In the genomic region with DNA sequence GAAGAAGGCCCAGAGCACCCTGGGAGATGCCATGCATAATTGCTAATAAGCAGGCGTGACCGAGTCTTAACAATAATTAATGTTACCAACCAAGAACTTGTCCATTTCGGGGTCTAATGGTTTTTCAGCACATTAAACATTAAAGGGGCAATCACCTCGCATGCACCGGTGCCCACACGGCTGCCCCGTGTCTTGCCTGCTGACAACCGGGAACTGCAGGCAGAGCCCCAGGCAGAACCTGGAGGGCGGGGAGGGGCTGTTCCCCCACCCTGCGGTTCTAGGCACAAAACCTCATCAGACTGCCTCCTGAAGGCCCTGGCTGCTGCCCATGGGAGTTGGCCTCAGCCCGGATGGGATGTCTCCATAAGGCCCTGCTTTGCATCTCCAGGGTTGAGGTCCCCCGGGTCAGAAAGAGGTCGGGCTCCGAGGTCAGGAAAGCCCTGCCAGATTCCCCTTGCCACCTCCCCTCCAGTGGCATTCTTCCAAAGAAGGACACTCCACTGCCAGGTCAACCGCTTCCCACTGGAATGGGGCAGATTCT, we compare ENCODE assay signal across 25 cellular contexts.
DNase-seq lines count a peak whose midpoint lies in the region; ATAC-seq and TF ChIP-seq lines count a peak whose summit lies in the region.
"Had no signal": no experiment of that assay in that cellular context is flagged by ENCODE, and none has a peak within 500 bp of the region (broad histone marks: within the 10 kb centered on the region; RNA-seq: fewer than 3 reads in every experiment).

No MANE protein-coding gene starts in this region.

- H3K9me2 ChIP-seq in SK-N-SH: no peaks in the 10 kb centered on the region

- no peak for TF ChIP-seq CTCF in SK-N-SH (IDR thresholded peaks at IDR 0.05)

- H3K27ac ChIP-seq in SK-N-SH (ENCODE audit: low read depth in 2 of 2, low read length in 1 of 2): no peak overlapping the region
- H3K27ac ChIP-seq: 22Rv1, C4-2B, HL-60, KMS-11 had no signal

- CTCF ChIA-PET in activated CD8-positive, alpha-beta memory T cell treated with anti-CD3 and anti-CD28 coated beads, Interleukin-2, amount 10 ng/mL, durations not matched to agents 7 days and 5 days (lab: Charles Lee): no interaction called here
- CTCF ChIA-PET in SK-N-SH (lab: Yijun Ruan, JAX): interaction anchor here (1.1 kb wide), 1 partner anchor 38 kb away, joined by 5 read pairs; no protein-coding TSS in a partner anchor

- ATAC-seq in activated CD8-positive, alpha-beta memory T cell treated with anti-CD3 and anti-CD28 coated beads, Interleukin-2, amount 10 ng/mL, durations not matched to agents 7 days and 5 days: no peak
- no peak for ATAC-seq in GM18867 (IDR thresholded peaks at IDR 0.05; ENCODE audit: unreplicated experiment)
- ATAC-seq: CD8-positive, alpha-beta T cell had no signal

- POLR2A ChIA-PET in SK-N-SH (lab: Yijun Ruan, JAX): no interaction called here

- intact Hi-C loops in posterior vena cava (cut with DNase I): no loop called here

- H3K9me3 Mint-ChIP-seq in activated CD8-positive, alpha-beta memory T cell treated with anti-CD3 and anti-CD28 coated beads, Interleukin-2, amount 10 ng/mL, durations not matched to agents 7 days and 5 days (ENCODE audit: low read depth): no peaks in the 10 kb centered on the region
- H3K9me3 Mint-ChIP-seq: CD8-positive, alpha-beta T cell had no signal

- H3K79me2 ChIP-seq in SK-N-SH (ENCODE audit: insufficient read depth): no peaks in the 10 kb centered on the region

- no peak for TF ChIP-seq RAD21 in SK-N-SH (IDR thresholded peaks at IDR 0.05; ENCODE audit: low read length)

- no peaks in the 10 kb centered on the region for H4K20me1 ChIP-seq in SK-N-SH (ENCODE audit: insufficient read depth)

- no peaks in the 10 kb centered on the region for H3F3A ChIP-seq in SK-N-SH (replicated peaks; ENCODE audit: insufficient read depth)

- no peak overlapping the region for H3K4me3 ChIP-seq in SK-N-SH (ENCODE audit: low read depth in 2 of 2, low read length in 1 of 2)

- no peak overlapping the region for H3K27ac Mint-ChIP-seq in activated CD8-positive, alpha-beta memory T cell treated with anti-CD3 and anti-CD28 coated beads, Interleukin-2, amount 10 ng/mL, durations not matched to agents 7 days and 5 days
- H3K27ac Mint-ChIP-seq: B cell; CD8-positive, alpha-beta T cell; IgD-negative memory B cell had no signal

- H3K27me3 Mint-ChIP-seq in activated CD8-positive, alpha-beta memory T cell treated with anti-CD3 and anti-CD28 coated beads, Interleukin-2, amount 10 ng/mL, durations not matched to agents 7 days and 5 days: peaks cover 5% of the 10 kb centered on the region

- no peak overlapping the region for H3K4me2 ChIP-seq in SK-N-SH
- H3K4me2 ChIP-seq: KMS-11 had no signal

- no peak overlapping the region for H2AFZ ChIP-seq in SK-N-SH (ENCODE audit: low read depth)

- no peaks in the 10 kb centered on the region for H3K36me3 ChIP-seq in SK-N-SH (replicated peaks in 1 of 2; ENCODE audit: control insufficient read depth in 1 of 2, insufficient read depth in 2 of 2, low read length in 1 of 2)

- no peaks in the 10 kb centered on the region for H3K4me1 Mint-ChIP-seq in activated CD8-positive, alpha-beta memory T cell treated with anti-CD3 and anti-CD28 coated beads, Interleukin-2, amount 10 ng/mL, durations not matched to agents 7 days and 5 days
- H3K4me1 Mint-ChIP-seq: B cell had no signal

- H3K9me3 ChIP-seq in SK-N-SH: no peaks in the 10 kb centered on the region

- no peak for TF ChIP-seq EP300 in SK-N-SH (IDR thresholded peaks at IDR 0.05; ENCODE audit: borderline replicate concordance in 1 of 2, low read depth in 1 of 2, low read length in 1 of 2)

- no peak overlapping the region for H3K9ac ChIP-seq in SK-N-SH
- H3K9ac ChIP-seq: KMS-11 had no signal

- peak; percentile 18 for DNase-seq in activated CD8-positive, alpha-beta memory T cell treated with anti-CD3 and anti-CD28 coated beads, Interleukin-2, amount 50 U/mL, for 48 hours
- no peak for DNase-seq in activated CD8-positive, alpha-beta memory T cell treated with anti-CD3 and anti-CD28 coated beads, Interleukin-2, amount 10 ng/mL, durations not matched to agents 7 days and 5 days
- DNase-seq in islet precursor cell: peak; percentile 29
- DNase-seq in posterior vena cava (ENCODE audit: low spot score): peak; percentile 78
- DNase-seq in ureter (ENCODE audit: low spot score): peak; percentile 24
- DNase-seq in activated CD4-positive, CD25-positive, alpha-beta regulatory T cell (lab: John Stamatoyannopoulos, UW): no peak
- DNase-seq in SK-N-SH: no peak
- DNase-seq: Calu3; CD8-positive, alpha-beta T cell; NCI-H1092; NCI-H1417 treated with DMSO at 0.1 percent for 48 hours; NCI-H1694 treated with DMSO at 0.1 percent for 48 hours; NCI-H2081 treated with DMSO at 0.1 percent for 48 hours; NCI-H2171; NCI-H345; NCI-H510A treated with DMSO at 0.1 percent for 48 hours; NCI-H774; SIG-M5 had no signal

- H3K27me3 ChIP-seq in SK-N-SH (ENCODE audit: insufficient read depth): no peaks in the 10 kb centered on the region

- peaks cover 8 to 30% of the 10 kb centered on the region in 2 experiments; a peak in 2 of 4 replicates for H3K4me1 ChIP-seq in SK-N-SH (ENCODE audit: control insufficient read depth in 1 of 2, insufficient read depth in 2 of 2, low read depth in 1 of 2, low read length in 1 of 2)

- 64% methylated on average over 14 of the region's 15 CpGs for WGBS in SK-N-SH (ENCODE audit: low lambda C conversion rate)

- H3K4me3 Mint-ChIP-seq in activated CD8-positive, alpha-beta memory T cell treated with anti-CD3 and anti-CD28 coated beads, Interleukin-2, amount 10 ng/mL, durations not matched to agents 7 days and 5 days: no peak overlapping the region
- H3K4me3 Mint-ChIP-seq: B cell; CD8-positive, alpha-beta T cell had no signal

- H3K36me3 Mint-ChIP-seq in activated CD8-positive, alpha-beta memory T cell treated with anti-CD3 and anti-CD28 coated beads, Interleukin-2, amount 10 ng/mL, durations not matched to agents 7 days and 5 days: no peaks in the 10 kb centered on the region
- H3K36me3 Mint-ChIP-seq: CD8-positive, alpha-beta T cell; IgD-negative memory B cell had no signal

TF ChIP-seq in SK-N-SH, 30 proteins besides CTCF, POLR2A, EP300 and RAD21:
- TF ChIP-seq PBX3 (IDR thresholded peaks at IDR 0.05) (no peak), NRF1 (IDR thresholded peaks at IDR 0.05; ENCODE audit: low read depth, low read length) (no peak), MAX (IDR thresholded peaks at IDR 0.05; ENCODE audit: low read depth) (no peak)
- TF ChIP-seq, protein P1, sequence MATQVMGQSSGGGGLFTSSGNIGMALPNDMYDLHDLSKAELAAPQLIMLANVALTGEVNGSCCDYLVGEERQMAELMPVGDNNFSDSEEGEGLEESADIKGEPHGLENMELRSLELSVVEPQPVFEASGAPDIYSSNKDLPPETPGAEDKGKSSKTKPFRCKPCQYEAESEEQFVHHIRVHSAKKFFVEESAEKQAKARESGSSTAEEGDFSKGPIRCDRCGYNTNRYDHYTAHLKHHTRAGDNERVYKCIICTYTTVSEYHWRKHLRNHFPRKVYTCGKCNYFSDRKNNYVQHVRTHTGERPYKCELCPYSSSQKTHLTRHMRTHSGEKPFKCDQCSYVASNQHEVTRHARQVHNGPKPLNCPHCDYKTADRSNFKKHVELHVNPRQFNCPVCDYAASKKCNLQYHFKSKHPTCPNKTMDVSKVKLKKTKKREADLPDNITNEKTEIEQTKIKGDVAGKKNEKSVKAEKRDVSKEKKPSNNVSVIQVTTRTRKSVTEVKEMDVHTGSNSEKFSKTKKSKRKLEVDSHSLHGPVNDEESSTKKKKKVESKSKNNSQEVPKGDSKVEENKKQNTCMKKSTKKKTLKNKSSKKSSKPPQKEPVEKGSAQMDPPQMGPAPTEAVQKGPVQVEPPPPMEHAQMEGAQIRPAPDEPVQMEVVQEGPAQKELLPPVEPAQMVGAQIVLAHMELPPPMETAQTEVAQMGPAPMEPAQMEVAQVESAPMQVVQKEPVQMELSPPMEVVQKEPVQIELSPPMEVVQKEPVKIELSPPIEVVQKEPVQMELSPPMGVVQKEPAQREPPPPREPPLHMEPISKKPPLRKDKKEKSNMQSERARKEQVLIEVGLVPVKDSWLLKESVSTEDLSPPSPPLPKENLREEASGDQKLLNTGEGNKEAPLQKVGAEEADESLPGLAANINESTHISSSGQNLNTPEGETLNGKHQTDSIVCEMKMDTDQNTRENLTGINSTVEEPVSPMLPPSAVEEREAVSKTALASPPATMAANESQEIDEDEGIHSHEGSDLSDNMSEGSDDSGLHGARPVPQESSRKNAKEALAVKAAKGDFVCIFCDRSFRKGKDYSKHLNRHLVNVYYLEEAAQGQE (IDR thresholded peaks at IDR 0.05; ENCODE audit: low read depth, low read length): no peak

Comparison
In these comparisons a context has a peak if more than half of its experiments do, and no peak if none do; other contexts are left out.
1. DNase-seq: peak in activated CD8-positive, alpha-beta memory T cell treated with anti-CD3 and anti-CD28 coated beads, Interleukin-2, amount 50 U/mL, for 48 hours (single experiment), islet precursor cell (single experiment), posterior vena cava (single experiment) and ureter (single experiment); none in activated CD8-positive, alpha-beta memory T cell treated with anti-CD3 and anti-CD28 coated beads, Interleukin-2, amount 10 ng/mL, durations not matched to agents 7 days and 5 days (single experiment), activated CD4-positive, CD25-positive, alpha-beta regulatory T cell (0 of 4) and SK-N-SH (single experiment).